In the genomic region with DNA sequence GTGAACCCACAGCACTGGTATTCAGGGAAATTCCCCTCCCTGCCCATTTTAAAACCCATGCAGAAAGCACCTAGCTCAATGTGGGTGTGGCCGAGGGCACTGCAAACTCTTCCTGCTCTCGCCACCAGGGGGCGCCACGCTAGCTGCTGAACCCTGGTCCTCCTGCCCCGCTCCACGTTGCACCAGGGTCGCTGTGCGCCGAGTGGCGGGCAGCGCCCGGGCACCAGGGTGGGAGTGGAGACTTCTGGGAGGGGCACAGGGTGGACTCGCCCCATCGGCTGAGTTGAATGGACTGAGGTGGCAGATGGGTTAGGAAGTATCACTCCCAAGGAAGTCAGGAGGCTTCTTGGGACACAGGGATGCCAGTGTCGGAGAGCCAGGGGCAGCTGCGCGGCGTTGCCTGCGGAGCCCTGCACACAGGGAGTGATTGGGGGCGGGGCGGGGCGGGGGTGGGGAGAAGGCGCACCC, we compare ENCODE assay signal across 8 cellular contexts. TPM values are rescaled to one million over a fixed set of nuclear protein-coding genes. Genes with fewer than 3 reads are reported as not detected.
DNase-seq lines count a peak whose midpoint lies in the region; ATAC-seq and TF ChIP-seq lines count a peak whose summit lies in the region.

No MANE protein-coding gene starts in this region.

- no peak for TF ChIP-seq POLR2A in Peyer's patch (IDR thresholded peaks at IDR 0.05)

- no peaks in the 10 kb centered on the region for H3K9me3 Mint-ChIP-seq in activated T-helper 2 cell treated with anti-CD3 and anti-CD28 coated beads, Interferon-gamma antibody, Interleukin-2, Interleukin-4, amounts not matched to agents 10 μg/mL and 5 μg/mL and 100 μg/mL, durations not matched to agents 14 hours and 24 hours and 36 hours

- intact Hi-C loops in activated T-helper 2 cell treated with anti-CD3 and anti-CD28 coated beads, Interferon-gamma antibody, Interleukin-2, Interleukin-4, amounts not matched to agents 10 μg/mL and 5 μg/mL and 100 μg/mL, durations not matched to agents 14 hours and 24 hours and 36 hours (cut with micrococcal nuclease) = loop anchor here (1.0 kb wide), 1 partner anchor 95 kb away; no protein-coding TSS in a partner anchor

- peak overlapping the region in 2 of 4 donors; percentile 1 to 2 for H3K4me3 ChIP-seq in Peyer's patch
- H3K4me3 ChIP-seq in cardiac muscle cell = no peak overlapping the region

- H3K4me1 Mint-ChIP-seq in activated T-helper 2 cell treated with anti-CD3 and anti-CD28 coated beads, Interferon-gamma antibody, Interleukin-2, Interleukin-4, amounts not matched to agents 10 μg/mL and 5 μg/mL and 100 μg/mL, durations not matched to agents 14 hours and 24 hours and 36 hours (ENCODE audit: low read depth) = peaks cover 8% of the 10 kb centered on the region

- H3K27ac ChIP-seq in Peyer's patch (peak overlapping the region in 2 of 4 donors; percentile 28 to 40), cardiac muscle cell (no peak overlapping the region)

- TF ChIP-seq CTCF in Peyer's patch (IDR thresholded peaks at IDR 0.05) (peak in 5 of 6 experiments; percentile 32 to 86 (median 81)), cardiac muscle cell (IDR thresholded peaks at IDR 0.05; ENCODE audit: low read depth, low read length) (peak; percentile 77)

- H3K36me3 ChIP-seq in Peyer's patch = no peaks in the 10 kb centered on the region
- H3K36me3 ChIP-seq in cardiac muscle cell = no peaks in the 10 kb centered on the region

- H3K4me1 ChIP-seq in Peyer's patch (peaks cover 0 to 30% (median 0%) of the 10 kb centered on the region in 4 donors), cardiac muscle cell (ENCODE audit: low read depth) (no peaks in the 10 kb centered on the region)

- DNase-seq in COLO829 (ENCODE audit: low spot score) (peak; percentile 59), HuH-7.5 (ENCODE audit: low spot score) (peak; percentile 57), Peyer's patch (peak in 2 of 3 donors; percentile 80 to 85), cardiac muscle cell (ENCODE audit: low read depth in 1 of 2, low spot score in 1 of 2) (peak; percentile 38 to 60)
- DNase-seq in activated T-helper 2 cell treated with anti-CD3 and anti-CD28 coated beads, Interferon-gamma antibody, Interleukin-2, Interleukin-4, amounts not matched to agents 10 μg/mL and 5 μg/mL and 100 μg/mL, durations not matched to agents 14 hours and 24 hours and 36 hours (ENCODE audit: low spot score) = peak; percentile 65
- DNase-seq in stimulated activated CD4-positive, alpha-beta T cell treated with anti-CD3 and anti-CD28 coated beads, Interleukin-15, amount 100 ng/mL, for 1 hour (ENCODE audit: low read depth in 1 of 2, low spot score in 1 of 2) = peak; percentile 43 to 60

- H3K27me3 ChIP-seq in Peyer's patch (no peaks in the 10 kb centered on the region), cardiac muscle cell (no peaks in the 10 kb centered on the region)

- ATAC-seq in GM19468 (IDR thresholded peaks at IDR 0.05; ENCODE audit: extremely low read depth, unreplicated experiment) (peak; percentile 17), HG02884 (IDR thresholded peaks at IDR 0.05; ENCODE audit: unreplicated experiment) (no peak)

- H3K36me3 Mint-ChIP-seq in activated T-helper 2 cell treated with anti-CD3 and anti-CD28 coated beads, Interferon-gamma antibody, Interleukin-2, Interleukin-4, amounts not matched to agents 10 μg/mL and 5 μg/mL and 100 μg/mL, durations not matched to agents 14 hours and 24 hours and 36 hours (ENCODE audit: low read depth) = no peaks in the 10 kb centered on the region

- no peak overlapping the region for H3K4me3 Mint-ChIP-seq in activated T-helper 2 cell treated with anti-CD3 and anti-CD28 coated beads, Interferon-gamma antibody, Interleukin-2, Interleukin-4, amounts not matched to agents 10 μg/mL and 5 μg/mL and 100 μg/mL, durations not matched to agents 14 hours and 24 hours and 36 hours (ENCODE audit: low read depth)

- no peaks in the 10 kb centered on the region for H3K27me3 Mint-ChIP-seq in activated T-helper 2 cell treated with anti-CD3 and anti-CD28 coated beads, Interferon-gamma antibody, Interleukin-2, Interleukin-4, amounts not matched to agents 10 μg/mL and 5 μg/mL and 100 μg/mL, durations not matched to agents 14 hours and 24 hours and 36 hours (ENCODE audit: low read depth)

- no peak overlapping the region for H3K27ac Mint-ChIP-seq in activated T-helper 2 cell treated with anti-CD3 and anti-CD28 coated beads, Interferon-gamma antibody, Interleukin-2, Interleukin-4, amounts not matched to agents 10 μg/mL and 5 μg/mL and 100 μg/mL, durations not matched to agents 14 hours and 24 hours and 36 hours

- H3K9me3 ChIP-seq in Peyer's patch (no peaks in the 10 kb centered on the region), cardiac muscle cell (ENCODE audit: low read depth) (no peaks in the 10 kb centered on the region)

RNA-seq across cellular contexts. Expression of a gene that starts 48.1 kb away (rescaled TPM):
- total RNA-seq in Peyer's patch (10 to 100 TPM in 2 of 4 donors, 1 to 10 TPM in 2; 7.7 to 10.2 (median 10.0) TPM), cardiac muscle cell (1.7 and 2.8 TPM in 2 replicates)
- total RNA-seq in activated T-helper 2 cell treated with anti-CD3 and anti-CD28 coated beads, Interferon-gamma antibody, Interleukin-2, Interleukin-4, amounts not matched to agents 10 μg/mL and 5 μg/mL and 100 μg/mL, durations not matched to agents 14 hours and 24 hours and 36 hours = 34.1 and 34.9 TPM in 2 replicates
- polyA plus RNA-seq in cardiac muscle cell = 0.04 and 0.57 TPM in 2 replicates
